21 cellular contexts compared by ENCODE assay signal in genomic region chr2:70250434-70250833, GRCh38.
"Had no signal": no experiment of that assay in that cellular context is flagged by ENCODE, and none has a peak within 500 bp of the region (broad histone marks: within the 10 kb centered on the region; RNA-seq: fewer than 3 reads in every experiment).

No MANE protein-coding gene starts in this region.

- H3K27ac Mint-ChIP-seq: mesothelial cell of epicardium had no signal

- H3K9me3 Mint-ChIP-seq: endodermal cell, mesothelial cell of epicardium, nephron had no signal

- DNase-seq: dorsolateral prefrontal cortex; effector CD8-positive, alpha-beta T cell; endodermal cell; foreskin fibroblast; gastrocnemius medialis; left ventricle myocardium superior; mesenchymal stem cell; mucosa of descending colon; naive thymus-derived CD4-positive, alpha-beta T cell; nucleus accumbens; psoas muscle; right cardiac atrium; spleen; stimulated activated naive CD4-positive, alpha-beta T cell; stomach; thyroid gland had no signal

- ATAC-seq: esophagus mucosa; gastrocnemius medialis; left ventricle myocardium superior; mucosa of descending colon; naive thymus-derived CD4-positive, alpha-beta T cell; psoas muscle; right cardiac atrium had no signal

- H3K36me3 Mint-ChIP-seq: mesothelial cell of epicardium had no signal

- H3K27ac ChIP-seq: epithelial cell of prostate, gastrocnemius medialis, psoas muscle, skin epidermis, spleen, stomach, thyroid gland had no signal

- H3K27me3 ChIP-seq: dorsolateral prefrontal cortex, gastrocnemius medialis, spleen, stomach, thyroid gland had no signal

- H3K4me3 Mint-ChIP-seq: mesothelial cell of epicardium had no signal

- H3K9me3 ChIP-seq: gastrocnemius medialis, mucosa of descending colon, psoas muscle, spleen, stomach, thyroid gland had no signal
